ENCODE assay signal across 26 cellular contexts in genomic region chr7:68573271-68574000, GRCh38.
DNase-seq lines count a peak whose midpoint lies in the region; ATAC-seq and TF ChIP-seq lines count a peak whose summit lies in the region.
"Had no signal": no experiment of that assay in that cellular context is flagged by ENCODE, and none has a peak within 500 bp of the region (broad histone marks: within the 10 kb centered on the region; RNA-seq: fewer than 3 reads in every experiment).

No MANE protein-coding gene starts in this region.

- TF ChIP-seq CTCF in heart right ventricle (IDR thresholded peaks at IDR 0.05) = no peak

- H3K9me3 ChIP-seq in heart right ventricle = peaks cover 0 to 4% (median 0%) of the 10 kb centered on the region in 11 donors
- H3K9me3 ChIP-seq: breast epithelium, heart left ventricle, SK-N-SH had no signal

- DNase-seq in NCI-H1092 treated with DMSO at 0.1 percent for 48 hours (lab: John Stamatoyannopoulos, UW) (peak; percentile 20), NCI-H1092 (lab: John Stamatoyannopoulos, UW) (no peak), NCI-H187 treated with DMSO at 0.1 percent for 48 hours (lab: John Stamatoyannopoulos, UW) (peak; percentile 77), NCI-H526 (lab: John Stamatoyannopoulos, UW) (peak; percentile 90 to 93), inferior parietal cortex (ENCODE audit: extremely low spot score) (peak; percentile 8), heart right ventricle (no peak), ureter (ENCODE audit: low spot score) (no peak)
- no peak for DNase-seq in activated CD4-positive, alpha-beta T cell treated with anti-CD3 and anti-CD28 coated beads for 48 hours
- DNase-seq: 8988T; activated CD4-positive, alpha-beta T cell treated with anti-CD3 and anti-CD28 coated beads, Interleukin-2, amount 50 U/mL, for 1 hour; activated CD8-positive, alpha-beta memory T cell treated with anti-CD3 and anti-CD28 coated beads, Interleukin-2, amount 10 ng/mL, durations not matched to agents 7 days and 5 days; activated naive CD4-positive, alpha-beta T cell treated with anti-CD3 and anti-CD28 coated beads for 36 hours; CD8-positive, alpha-beta memory T cell; effector memory CD4-positive, alpha-beta T cell; erythroblast; heart left ventricle; left lung; naive thymus-derived CD4-positive, alpha-beta T cell; NCI-H2227 treated with DMSO at 0.1 percent for 48 hours; SK-N-SH; small intestine; stimulated activated CD4-positive, alpha-beta T cell treated with anti-CD3 and anti-CD28 coated beads, Interleukin-1b, Interleukin-23, amount 100 ng/mL, for 48 hours; T-helper 17 cell; upper lobe of left lung had no signal

- no peaks in the 10 kb centered on the region for H3K4me1 ChIP-seq in heart right ventricle
- H3K4me1 ChIP-seq: breast epithelium, heart left ventricle, left lung, upper lobe of left lung had no signal

- intact Hi-C loops in heart right ventricle (cut with DNase I) = no loop called here

- no peaks in the 10 kb centered on the region for H3K36me3 ChIP-seq in heart right ventricle
- H3K36me3 ChIP-seq: breast epithelium, heart left ventricle, left lung, upper lobe of left lung had no signal

- no peak for ATAC-seq in heart right ventricle
- ATAC-seq: activated CD8-positive, alpha-beta memory T cell treated with anti-CD3 and anti-CD28 coated beads, Interleukin-2, amount 10 ng/mL, durations not matched to agents 7 days and 5 days; heart left ventricle; left lung; naive thymus-derived CD4-positive, alpha-beta T cell; T-helper 17 cell had no signal

- H3K27ac ChIP-seq in heart right ventricle = no peak overlapping the region
- H3K27ac ChIP-seq: breast epithelium, heart left ventricle, left lung, RWPE1, upper lobe of left lung had no signal

- peaks cover 0 to 4% (median 0%) of the 10 kb centered on the region in 7 donors for H3K27me3 ChIP-seq in heart right ventricle
- H3K27me3 ChIP-seq: breast epithelium, heart left ventricle, left lung, upper lobe of left lung had no signal

- no peak overlapping the region for H3K4me3 ChIP-seq in heart right ventricle
- H3K4me3 ChIP-seq: breast epithelium, heart left ventricle, left lung, upper lobe of left lung had no signal

- 68 to 73% methylated on average over 12 of the region's 12 CpGs for WGBS in heart right ventricle, 2 donors

Comparison
In these comparisons a context has a peak if more than half of its experiments do, and no peak if none do; other contexts are left out.
1. DNase-seq: peak in NCI-H1092 treated with DMSO at 0.1 percent for 48 hours (single experiment), NCI-H187 treated with DMSO at 0.1 percent for 48 hours (single experiment), NCI-H526 (2 of 2) and inferior parietal cortex (single experiment); none in NCI-H1092 (single experiment), activated CD4-positive, alpha-beta T cell treated with anti-CD3 and anti-CD28 coated beads for 48 hours (single experiment), heart right ventricle (0 of 2) and ureter (single experiment).